Comparison of ENCODE assay signal across 9 cellular contexts in the genomic region with DNA sequence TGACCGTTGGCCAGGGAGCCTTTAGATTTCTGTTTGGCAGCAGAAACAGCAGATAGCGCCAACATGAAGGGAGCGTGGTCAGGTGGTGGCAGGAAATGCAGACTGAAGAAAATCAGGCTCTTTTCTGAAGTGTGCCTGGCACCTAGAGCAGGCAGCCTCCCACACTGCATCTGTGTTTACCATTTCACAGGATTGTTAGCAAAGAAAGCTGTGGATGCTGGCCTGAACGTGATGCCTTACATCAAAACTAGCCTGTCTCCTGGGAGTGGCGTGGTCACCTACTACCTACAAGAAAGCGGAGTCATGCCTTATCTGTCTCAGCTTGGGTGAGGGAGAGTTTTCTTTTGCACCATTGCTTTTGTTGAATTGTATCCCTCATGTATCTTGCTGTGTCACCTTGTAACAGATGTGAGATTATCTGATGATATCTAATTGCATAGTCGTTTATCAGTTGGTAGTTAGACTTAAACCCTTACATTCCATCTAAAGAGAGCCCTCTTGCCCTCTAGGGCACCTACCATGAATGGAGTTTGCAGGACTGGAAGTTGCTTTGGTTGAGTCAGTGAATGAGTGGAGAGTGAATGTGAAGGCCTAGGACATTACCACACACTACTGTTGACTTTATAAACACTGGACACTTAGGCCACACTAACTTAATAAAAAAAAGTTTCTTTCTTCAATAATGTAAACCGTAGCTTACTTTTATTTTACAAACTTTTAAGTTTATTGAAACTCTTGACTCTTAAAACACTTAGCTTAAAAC. TPM values are rescaled to one million over a fixed set of nuclear protein-coding genes. Genes with fewer than 3 reads are reported as not detected.
DNase-seq lines count a peak whose midpoint lies in the region; ATAC-seq and TF ChIP-seq lines count a peak whose summit lies in the region.
"Had no signal": no experiment of that assay in that cellular context is flagged by ENCODE, and none has a peak within 500 bp of the region (broad histone marks: within the 10 kb centered on the region; RNA-seq: fewer than 3 reads in every experiment).

No MANE protein-coding gene starts in this region.

- H3K36me3 ChIP-seq in body of pancreas (replicated peaks in 1 of 2; ENCODE audit: insufficient read depth in 1 of 2, low read depth in 2 of 2) = peaks cover under 1 to 13% of the 10 kb centered on the region in 2 donors
- peaks cover 4 to 35% (median 19%) of the 10 kb centered on the region in 4 donors for H3K36me3 ChIP-seq in liver (ENCODE audit: control insufficient read depth in 4 of 4, insufficient read depth in 3 of 4, low read depth in 1 of 4, low read length in 3 of 4)

- TF ChIP-seq CTCF in body of pancreas (IDR thresholded peaks at IDR 0.05) (peak in 3 of 7 experiments; percentile 22 to 42 (median 38)), liver (IDR thresholded peaks at IDR 0.05; ENCODE audit: low read depth, low read length, missing input control) (peak; percentile 6)

- intact Hi-C loops in left ventricle myocardium superior (cut with micrococcal nuclease) (no loop called here), Right ventricle myocardium inferior (cut with DNase I) (no loop called here), body of pancreas (cut with DNase I) (loop anchor here (5.0 kb wide), 1 partner anchor 50 kb away; no protein-coding TSS in a partner anchor)

- peak overlapping the region in 1 of 2 donors; percentile 72 for H3K9ac ChIP-seq in liver (ENCODE audit: low read depth in 1 of 2, low read length in 2 of 2)

- H3K27me3 ChIP-seq in body of pancreas = no peaks in the 10 kb centered on the region
- no peaks in the 10 kb centered on the region for H3K27me3 ChIP-seq in liver (ENCODE audit: control insufficient read depth in 4 of 4, insufficient read depth in 4 of 4, low read length in 3 of 4)

- WGBS in body of pancreas, 2 donors = 37 to 42% methylated on average over 8 of the region's 8 CpGs
- 34% methylated on average over 8 of the region's 8 CpGs for WGBS in liver

- H3K4me3 ChIP-seq in body of pancreas (no peak overlapping the region), liver (ENCODE audit: low read depth in 1 of 3, low read length in 3 of 3) (no peak overlapping the region)

- peak overlapping the region; percentile 59 to 87 (median 78) for H3K27ac ChIP-seq in body of pancreas
- peak overlapping the region; percentile 87 to 89 for H3K27ac ChIP-seq in liver (ENCODE audit: low read depth in 1 of 2, low read length in 2 of 2)

- no peak for TF ChIP-seq POLR2A in body of pancreas (IDR thresholded peaks at IDR 0.05)

- H3K9me3 ChIP-seq in body of pancreas (no peaks in the 10 kb centered on the region), liver (ENCODE audit: control insufficient read depth in 4 of 4, low read length in 3 of 4) (no peaks in the 10 kb centered on the region)

- H3K4me1 ChIP-seq in body of pancreas = peaks cover 19% of the 10 kb centered on the region
- H3K4me1 ChIP-seq in liver (ENCODE audit: control insufficient read depth in 4 of 4, insufficient read depth in 4 of 4, low read length in 3 of 4) = peaks cover 2 to 32% (median 23%) of the 10 kb centered on the region in 4 donors

- ATAC-seq in left ventricle myocardium superior (peak; percentile 24), Right ventricle myocardium inferior (no peak), body of pancreas (peak; percentile 81), GM19455 (IDR thresholded peaks at IDR 0.05; ENCODE audit: unreplicated experiment) (no peak)

- peak in 1 of 2 donors; percentile 38 for TF ChIP-seq RAD21 in liver (IDR thresholded peaks at IDR 0.05)

- no peak for DNase-seq in left ventricle myocardium superior
- DNase-seq in Right ventricle myocardium inferior (ENCODE audit: missing footprints) = no peak
- DNase-seq in body of pancreas = peak; percentile 61 to 81 (median 74)
- DNase-seq in SK-N-DZ (ENCODE audit: low spot score) = no peak
- no peak for DNase-seq in NCI-H1048 (lab: John Stamatoyannopoulos, UW)
- no peak for DNase-seq in germinal center (ENCODE audit: low spot score)
- DNase-seq: NCI-H510A treated with DMSO at 0.1 percent for 48 hours had no signal

TF ChIP-seq in liver, 16 proteins besides CTCF, POLR2A, EP300 and RAD21:
- TF ChIP-seq, protein P1, sequence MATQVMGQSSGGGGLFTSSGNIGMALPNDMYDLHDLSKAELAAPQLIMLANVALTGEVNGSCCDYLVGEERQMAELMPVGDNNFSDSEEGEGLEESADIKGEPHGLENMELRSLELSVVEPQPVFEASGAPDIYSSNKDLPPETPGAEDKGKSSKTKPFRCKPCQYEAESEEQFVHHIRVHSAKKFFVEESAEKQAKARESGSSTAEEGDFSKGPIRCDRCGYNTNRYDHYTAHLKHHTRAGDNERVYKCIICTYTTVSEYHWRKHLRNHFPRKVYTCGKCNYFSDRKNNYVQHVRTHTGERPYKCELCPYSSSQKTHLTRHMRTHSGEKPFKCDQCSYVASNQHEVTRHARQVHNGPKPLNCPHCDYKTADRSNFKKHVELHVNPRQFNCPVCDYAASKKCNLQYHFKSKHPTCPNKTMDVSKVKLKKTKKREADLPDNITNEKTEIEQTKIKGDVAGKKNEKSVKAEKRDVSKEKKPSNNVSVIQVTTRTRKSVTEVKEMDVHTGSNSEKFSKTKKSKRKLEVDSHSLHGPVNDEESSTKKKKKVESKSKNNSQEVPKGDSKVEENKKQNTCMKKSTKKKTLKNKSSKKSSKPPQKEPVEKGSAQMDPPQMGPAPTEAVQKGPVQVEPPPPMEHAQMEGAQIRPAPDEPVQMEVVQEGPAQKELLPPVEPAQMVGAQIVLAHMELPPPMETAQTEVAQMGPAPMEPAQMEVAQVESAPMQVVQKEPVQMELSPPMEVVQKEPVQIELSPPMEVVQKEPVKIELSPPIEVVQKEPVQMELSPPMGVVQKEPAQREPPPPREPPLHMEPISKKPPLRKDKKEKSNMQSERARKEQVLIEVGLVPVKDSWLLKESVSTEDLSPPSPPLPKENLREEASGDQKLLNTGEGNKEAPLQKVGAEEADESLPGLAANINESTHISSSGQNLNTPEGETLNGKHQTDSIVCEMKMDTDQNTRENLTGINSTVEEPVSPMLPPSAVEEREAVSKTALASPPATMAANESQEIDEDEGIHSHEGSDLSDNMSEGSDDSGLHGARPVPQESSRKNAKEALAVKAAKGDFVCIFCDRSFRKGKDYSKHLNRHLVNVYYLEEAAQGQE (IDR thresholded peaks at IDR 0.05) = no peak
- TF ChIP-seq SP1 (IDR thresholded peaks at IDR 0.05) (no peak), NR2F2 (IDR thresholded peaks at IDR 0.05) (no peak), JUND (IDR thresholded peaks at IDR 0.05) (peak in 1 of 2 donors; percentile 4), YY1 (IDR thresholded peaks at IDR 0.05) (peak; percentile 35), HNF4G (IDR thresholded peaks at IDR 0.05) (no peak), HNF4A (conservative IDR thresholded peaks at IDR 0.05) (peak; percentile 53 to 63), GABPA (IDR thresholded peaks at IDR 0.05 in 1 of 2, conservative IDR thresholded peaks at IDR 0.05 in 1 of 2) (peak in 1 of 2 donors; percentile 16), TAF1 (conservative IDR thresholded peaks at IDR 0.05) (no peak), FOXA2 (IDR thresholded peaks at IDR 0.05) (no peak), FOXA1 (IDR thresholded peaks at IDR 0.05) (peak; percentile 17), EGR1 (IDR thresholded peaks at IDR 0.05; ENCODE audit: low read depth in 2 of 2) (no peak), RXRA (IDR thresholded peaks at IDR 0.05) (peak in 1 of 2 donors; percentile 43)
- TF ChIP-seq, protein P2, sequence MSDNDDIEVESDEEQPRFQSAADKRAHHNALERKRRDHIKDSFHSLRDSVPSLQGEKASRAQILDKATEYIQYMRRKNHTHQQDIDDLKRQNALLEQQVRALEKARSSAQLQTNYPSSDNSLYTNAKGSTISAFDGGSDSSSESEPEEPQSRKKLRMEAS (IDR thresholded peaks at IDR 0.05) = no peak
- TF ChIP-seq, protein P3, sequence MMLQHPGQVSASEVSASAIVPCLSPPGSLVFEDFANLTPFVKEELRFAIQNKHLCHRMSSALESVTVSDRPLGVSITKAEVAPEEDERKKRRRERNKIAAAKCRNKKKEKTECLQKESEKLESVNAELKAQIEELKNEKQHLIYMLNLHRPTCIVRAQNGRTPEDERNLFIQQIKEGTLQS (IDR thresholded peaks at IDR 0.05) = no peak
- TF ChIP-seq, protein P4, sequence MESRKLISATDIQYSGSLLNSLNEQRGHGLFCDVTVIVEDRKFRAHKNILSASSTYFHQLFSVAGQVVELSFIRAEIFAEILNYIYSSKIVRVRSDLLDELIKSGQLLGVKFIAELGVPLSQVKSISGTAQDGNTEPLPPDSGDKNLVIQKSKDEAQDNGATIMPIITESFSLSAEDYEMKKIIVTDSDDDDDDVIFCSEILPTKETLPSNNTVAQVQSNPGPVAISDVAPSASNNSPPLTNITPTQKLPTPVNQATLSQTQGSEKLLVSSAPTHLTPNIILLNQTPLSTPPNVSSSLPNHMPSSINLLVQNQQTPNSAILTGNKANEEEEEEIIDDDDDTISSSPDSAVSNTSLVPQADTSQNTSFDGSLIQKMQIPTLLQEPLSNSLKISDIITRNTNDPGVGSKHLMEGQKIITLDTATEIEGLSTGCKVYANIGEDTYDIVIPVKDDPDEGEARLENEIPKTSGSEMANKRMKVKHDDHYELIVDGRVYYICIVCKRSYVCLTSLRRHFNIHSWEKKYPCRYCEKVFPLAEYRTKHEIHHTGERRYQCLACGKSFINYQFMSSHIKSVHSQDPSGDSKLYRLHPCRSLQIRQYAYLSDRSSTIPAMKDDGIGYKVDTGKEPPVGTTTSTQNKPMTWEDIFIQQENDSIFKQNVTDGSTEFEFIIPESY (IDR thresholded peaks at IDR 0.05) = no peak
TF ChIP-seq in liver: peak in this region for 6.

RNA-seq across cellular contexts. Expression of a gene that starts 42.8 kb away (rescaled TPM):
- total RNA-seq in left ventricle myocardium superior (62.1 TPM), Right ventricle myocardium inferior (59.5 TPM), body of pancreas (10 to 100 TPM; 48.8 to 51.1 TPM), liver (10 to 100 TPM; 41.3 to 78.5 TPM)
- polyA plus RNA-seq in liver = 10 to 100 TPM; 46.9 to 72.1 TPM
- polyA plus RNA-seq in SK-N-DZ (2014; cell fraction: cytosol; rRNA removed) = 17.6 and 19.6 TPM in 2 replicates
- 7.2 and 7.8 TPM in 2 replicates for polyA plus RNA-seq in SK-N-DZ (2014; cell fraction: nucleus; rRNA removed)

Comparison
In these comparisons a context has a peak if more than half of its experiments do, and no peak if none do; other contexts are left out.
1. ATAC-seq: peak in left ventricle myocardium superior (single experiment) and body of pancreas (single experiment); none in Right ventricle myocardium inferior (single experiment) and GM19455 (single experiment).
2. DNase-seq: peak in body of pancreas (4 of 4); none in left ventricle myocardium superior (single experiment), Right ventricle myocardium inferior (single experiment), SK-N-DZ (single experiment), NCI-H1048 (single experiment) and germinal center (single experiment).